8 cellular contexts compared by ENCODE assay signal in the genomic region with DNA sequence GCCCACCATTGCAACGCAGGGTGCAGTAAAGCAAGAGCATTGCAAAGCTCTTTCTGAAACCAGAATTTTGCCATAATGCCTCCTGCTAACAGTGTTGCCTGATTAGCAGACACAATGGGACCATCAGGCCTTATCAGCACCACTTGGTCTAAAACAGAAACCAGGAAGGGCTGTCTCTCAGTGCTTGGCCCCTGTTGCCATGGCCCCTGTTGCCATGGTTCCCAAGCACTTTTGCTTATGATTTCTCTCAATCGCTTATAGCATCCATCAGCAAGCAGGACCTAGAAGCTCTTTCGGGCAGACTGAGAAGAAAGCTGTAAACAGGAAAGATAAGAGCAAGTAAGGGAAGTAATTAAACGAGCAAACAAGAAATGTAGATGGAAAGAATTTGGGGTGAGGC. TPM values are rescaled to one million over a fixed set of nuclear protein-coding genes. Genes with fewer than 3 reads are reported as not detected.
DNase-seq lines count a peak whose midpoint lies in the region; ATAC-seq and TF ChIP-seq lines count a peak whose summit lies in the region.

No MANE protein-coding gene starts in this region.

- no peaks in the 10 kb centered on the region for H3K9me3 ChIP-seq in CD4-positive, alpha-beta T cell (ENCODE audit: control insufficient read depth, low read length)

- H3K4me3 Mint-ChIP-seq in CD4-positive, alpha-beta T cell: peak overlapping the region; percentile 4
- H3K4me3 Mint-ChIP-seq in activated B cell treated with CpG ODN at 0.5 μM for 24 hours: no peak overlapping the region

- peak; percentile 89 for ATAC-seq in CD4-positive, alpha-beta T cell (ENCODE audit: poor library complexity)
- ATAC-seq in HG03520 (IDR thresholded peaks at IDR 0.05; ENCODE audit: unreplicated experiment) (peak; percentile 94), activated B cell treated with CpG ODN at 0.5 μM for 24 hours (ENCODE audit: low read depth) (peak; percentile 88), foreskin keratinocyte (no peak)

- H3K27me3 Mint-ChIP-seq in CD4-positive, alpha-beta T cell: peaks cover 10% of the 10 kb centered on the region
- peaks cover 2% of the 10 kb centered on the region for H3K27me3 Mint-ChIP-seq in activated B cell treated with CpG ODN at 0.5 μM for 24 hours

- POLR2A ChIA-PET in CD4-positive, alpha-beta T cell (lab: Charles Lee): interaction anchor here (1.2 kb wide), 1 partner anchor 11 kb away, joined by 5 read pairs; no protein-coding TSS in a partner anchor
- POLR2A ChIA-PET in activated B cell treated with CpG ODN at 0.5 μM for 24 hours (lab: Charles Lee): no interaction called here

- no peaks in the 10 kb centered on the region for H3K4me1 ChIP-seq in foreskin keratinocyte

- H3K27ac Mint-ChIP-seq in CD4-positive, alpha-beta T cell: peak overlapping the region; percentile 59
- peak overlapping the region; percentile 67 for H3K27ac Mint-ChIP-seq in activated B cell treated with CpG ODN at 0.5 μM for 24 hours

- peak; percentile 35 to 69 (median 55) for DNase-seq in CD4-positive, alpha-beta T cell
- DNase-seq in GM19240 (ENCODE audit: insufficient read length, low spot score): peak; percentile 32
- peak; percentile 32 for DNase-seq in activated B cell treated with CpG ODN at 0.5 μM for 24 hours
- DNase-seq in fibroblast of pulmonary artery (ENCODE audit: low read depth): peak; percentile 61
- peak; percentile 17 to 31 for DNase-seq in stimulated activated CD8-positive, alpha-beta memory T cell treated with anti-CD3 and anti-CD28 coated beads, Interleukin-2, amount 100 ng/mL, for 1 hour (ENCODE audit: low read depth in 2 of 2)
- DNase-seq in HCEC 1CT: no peak
- no peak for DNase-seq in foreskin keratinocyte

- H3K36me3 Mint-ChIP-seq in CD4-positive, alpha-beta T cell (ENCODE audit: low read depth): no peaks in the 10 kb centered on the region
- H3K36me3 Mint-ChIP-seq in activated B cell treated with CpG ODN at 0.5 μM for 24 hours (ENCODE audit: low read depth): no peaks in the 10 kb centered on the region

- no peak overlapping the region for H3K27ac ChIP-seq in CD4-positive, alpha-beta T cell (ENCODE audit: low read depth, low read length)
- no peak overlapping the region for H3K27ac ChIP-seq in foreskin keratinocyte

- CTCF ChIA-PET in CD4-positive, alpha-beta T cell (lab: Charles Lee): interaction anchor here (0.8 kb wide), 1 partner anchor 77 kb away, joined by 3 read pairs; no protein-coding TSS in a partner anchor
- CTCF ChIA-PET in activated B cell treated with CpG ODN at 0.5 μM for 24 hours (lab: Charles Lee): no interaction called here

- H3K9me3 Mint-ChIP-seq in CD4-positive, alpha-beta T cell: no peaks in the 10 kb centered on the region
- no peaks in the 10 kb centered on the region for H3K9me3 Mint-ChIP-seq in activated B cell treated with CpG ODN at 0.5 μM for 24 hours

- no peak overlapping the region for H3K4me3 ChIP-seq in fibroblast of pulmonary artery (replicated peaks; ENCODE audit: low read depth, low read length)

- intact Hi-C loops in CD4-positive, alpha-beta T cell (cut with DNase I, micrococcal nuclease): no loop called here
- intact Hi-C loops in activated B cell treated with CpG ODN at 0.5 μM for 24 hours (cut with micrococcal nuclease): loop anchor here (5.0 kb wide), 1 partner anchor 32 kb away; no protein-coding TSS in a partner anchor

- H3K27me3 ChIP-seq in CD4-positive, alpha-beta T cell (ENCODE audit: control insufficient read depth, insufficient read depth, low read length): no peaks in the 10 kb centered on the region
- no peaks in the 10 kb centered on the region for H3K27me3 ChIP-seq in foreskin keratinocyte

- peaks cover 17% of the 10 kb centered on the region for H3K4me1 Mint-ChIP-seq in CD4-positive, alpha-beta T cell (ENCODE audit: low read depth)
- H3K4me1 Mint-ChIP-seq in activated B cell treated with CpG ODN at 0.5 μM for 24 hours: peaks cover 37% of the 10 kb centered on the region

- TF ChIP-seq CTCF in CD4-positive, alpha-beta T cell (IDR thresholded peaks at IDR 0.05): no peak
- no peak for TF ChIP-seq CTCF in activated B cell treated with CpG ODN at 0.5 μM for 24 hours (IDR thresholded peaks at IDR 0.05)
- TF ChIP-seq CTCF in fibroblast of pulmonary artery (IDR thresholded peaks at IDR 0.05; ENCODE audit: low read length, missing control alignments): no peak
- no peak for TF ChIP-seq CTCF in foreskin keratinocyte (conservative IDR thresholded peaks at IDR 0.05)

RNA-seq across cellular contexts. Expression of a gene that starts 36.8 kb away (rescaled TPM):
- total RNA-seq in CD4-positive, alpha-beta T cell: 1 to 10 TPM; 1.1 to 1.2 TPM
- total RNA-seq in activated B cell treated with CpG ODN at 0.5 μM for 24 hours (2.9 TPM in 2 replicates), foreskin keratinocyte (0.14 TPM in 2 replicates)
- polyA plus RNA-seq in foreskin keratinocyte: 0.14 and 0.15 TPM in 2 replicates

Comparison
In these comparisons a context has a peak if more than half of its experiments do, and no peak if none do; other contexts are left out.
1. DNase-seq: peak in CD4-positive, alpha-beta T cell (10 of 10), GM19240 (single experiment), activated B cell treated with CpG ODN at 0.5 μM for 24 hours (single experiment), fibroblast of pulmonary artery (single experiment) and stimulated activated CD8-positive, alpha-beta memory T cell treated with anti-CD3 and anti-CD28 coated beads, Interleukin-2, amount 100 ng/mL, for 1 hour (2 of 2); none in HCEC 1CT (single experiment) and foreskin keratinocyte (0 of 2).